9 cellular contexts compared by ENCODE assay signal in the genomic region with DNA sequence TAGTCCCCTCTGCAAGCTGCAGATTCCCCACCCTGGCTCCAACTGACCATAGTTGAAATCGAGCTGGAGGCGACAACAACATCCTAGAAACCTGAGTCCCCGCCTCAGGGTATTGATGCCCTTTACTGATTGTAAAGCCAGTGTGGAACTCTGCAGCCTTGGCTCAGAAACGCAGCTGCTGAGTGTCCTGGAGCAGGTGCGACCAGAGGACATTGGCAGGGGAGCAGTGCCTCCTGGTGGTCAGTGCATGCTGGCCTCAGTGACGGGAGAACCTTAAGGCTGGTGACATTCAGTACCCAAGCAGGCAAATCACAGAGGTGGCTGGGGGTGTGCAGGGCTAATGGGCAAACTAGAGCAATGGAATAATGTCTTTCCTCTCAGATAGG. TPM values are rescaled to one million over a fixed set of nuclear protein-coding genes. Genes with fewer than 3 reads are reported as not detected.
DNase-seq lines count a peak whose midpoint lies in the region; ATAC-seq and TF ChIP-seq lines count a peak whose summit lies in the region.
"Had no signal": no experiment of that assay in that cellular context is flagged by ENCODE, and none has a peak within 500 bp of the region (broad histone marks: within the 10 kb centered on the region; RNA-seq: fewer than 3 reads in every experiment).

No MANE protein-coding gene starts in this region.

- DNase-seq in ELR (ENCODE audit: low read depth) (peak; percentile 8), NCI-H146 treated with DMSO at 0.1 percent for 48 hours (lab: John Stamatoyannopoulos, UW; ENCODE audit: unreplicated experiment) (peak; percentile 33), fibroblast of villous mesenchyme (ENCODE audit: low read depth) (peak; percentile 4), coronary artery (ENCODE audit: low spot score) (no peak)
- peak; percentile 44 for DNase-seq in activated CD8-positive, alpha-beta memory T cell treated with anti-CD3 and anti-CD28 coated beads, Interleukin-2, amount 10 ng/mL, durations not matched to agents 7 days and 5 days

- peak; percentile 49 for ATAC-seq in activated CD8-positive, alpha-beta memory T cell treated with anti-CD3 and anti-CD28 coated beads, Interleukin-2, amount 10 ng/mL, durations not matched to agents 7 days and 5 days
- ATAC-seq in GM21825 (IDR thresholded peaks at IDR 0.05; ENCODE audit: unreplicated experiment): no peak
- ATAC-seq in HG02840 (IDR thresholded peaks at IDR 0.05; ENCODE audit: low FRiP score, unreplicated experiment): no peak

- CTCF ChIA-PET in activated CD8-positive, alpha-beta memory T cell treated with anti-CD3 and anti-CD28 coated beads, Interleukin-2, amount 10 ng/mL, durations not matched to agents 7 days and 5 days (lab: Charles Lee): interaction anchor here (1.2 kb wide), 1 partner anchor 109 kb away, joined by 7 read pairs; the partner anchor contains the start of gene ZNF354A

- no peak overlapping the region for H3K27ac Mint-ChIP-seq in activated CD8-positive, alpha-beta memory T cell treated with anti-CD3 and anti-CD28 coated beads, Interleukin-2, amount 10 ng/mL, durations not matched to agents 7 days and 5 days
- H3K27ac Mint-ChIP-seq: IgD-negative memory B cell had no signal

- H3K9me3 Mint-ChIP-seq in activated CD8-positive, alpha-beta memory T cell treated with anti-CD3 and anti-CD28 coated beads, Interleukin-2, amount 10 ng/mL, durations not matched to agents 7 days and 5 days (ENCODE audit: low read depth): no peaks in the 10 kb centered on the region
- H3K9me3 Mint-ChIP-seq: IgD-negative memory B cell had no signal

- H3K27me3 Mint-ChIP-seq in activated CD8-positive, alpha-beta memory T cell treated with anti-CD3 and anti-CD28 coated beads, Interleukin-2, amount 10 ng/mL, durations not matched to agents 7 days and 5 days: no peaks in the 10 kb centered on the region

- no peak overlapping the region for H3K4me3 Mint-ChIP-seq in activated CD8-positive, alpha-beta memory T cell treated with anti-CD3 and anti-CD28 coated beads, Interleukin-2, amount 10 ng/mL, durations not matched to agents 7 days and 5 days
- H3K4me3 Mint-ChIP-seq: IgD-negative memory B cell had no signal

- H3K9me3 ChIP-seq in parathyroid adenoma (ENCODE audit: control insufficient read depth, low read length): no peaks in the 10 kb centered on the region

- H3K4me3 ChIP-seq in fibroblast of villous mesenchyme (ENCODE audit: low read depth, low read length): no peak overlapping the region
- no peak overlapping the region for H3K4me3 ChIP-seq in parathyroid adenoma (ENCODE audit: low read depth, low read length)
- no peak overlapping the region for H3K4me3 ChIP-seq in coronary artery

- H3K4me2 ChIP-seq in parathyroid adenoma (ENCODE audit: low read length): no peak overlapping the region

- no peak overlapping the region for H2AFZ ChIP-seq in parathyroid adenoma

- H3K4me1 ChIP-seq in parathyroid adenoma: no peaks in the 10 kb centered on the region

- H3K27ac ChIP-seq in parathyroid adenoma (no peak overlapping the region), coronary artery (no peak overlapping the region)

- H3K36me3 Mint-ChIP-seq in activated CD8-positive, alpha-beta memory T cell treated with anti-CD3 and anti-CD28 coated beads, Interleukin-2, amount 10 ng/mL, durations not matched to agents 7 days and 5 days: no peaks in the 10 kb centered on the region
- H3K36me3 Mint-ChIP-seq: IgD-negative memory B cell had no signal

- H3K36me3 ChIP-seq in parathyroid adenoma (ENCODE audit: control insufficient read depth, insufficient read depth, low read length): no peaks in the 10 kb centered on the region

- H3K9ac ChIP-seq in parathyroid adenoma: no peak overlapping the region

- no peaks in the 10 kb centered on the region for H3K27me3 ChIP-seq in parathyroid adenoma (ENCODE audit: control insufficient read depth, insufficient read depth, low read length)

- TF ChIP-seq CTCF in fibroblast of villous mesenchyme (IDR thresholded peaks at IDR 0.05; ENCODE audit: insufficient read depth, low read depth, low read length) (peak; percentile 35), parathyroid adenoma (IDR thresholded peaks at IDR 0.05) (peak; percentile 65), coronary artery (IDR thresholded peaks at IDR 0.05) (no peak)

- no peaks in the 10 kb centered on the region for H3K79me2 ChIP-seq in parathyroid adenoma

- H3K4me1 Mint-ChIP-seq in activated CD8-positive, alpha-beta memory T cell treated with anti-CD3 and anti-CD28 coated beads, Interleukin-2, amount 10 ng/mL, durations not matched to agents 7 days and 5 days: no peaks in the 10 kb centered on the region

RNA-seq across cellular contexts. Expression of gene ZNF354B, which starts 20.4 kb away (rescaled TPM):
- total RNA-seq in activated CD8-positive, alpha-beta memory T cell treated with anti-CD3 and anti-CD28 coated beads, Interleukin-2, amount 10 ng/mL, durations not matched to agents 7 days and 5 days: 10 to 100 TPM in 1 of 2 experiments, 1 to 10 TPM in 1; 9.2 to 15.2 TPM
- total RNA-seq in fibroblast of villous mesenchyme: 10.3 and 12.5 TPM in 2 replicates

RNA-seq across cellular contexts. Expression of gene ZFP2, which starts 56.4 kb away (rescaled TPM):
- total RNA-seq in activated CD8-positive, alpha-beta memory T cell treated with anti-CD3 and anti-CD28 coated beads, Interleukin-2, amount 10 ng/mL, durations not matched to agents 7 days and 5 days: under 1 TPM in 1 of 2 experiments, not detected in 1; 0.19 TPM
- total RNA-seq in fibroblast of villous mesenchyme: under 0.01 and 0.86 TPM in 2 replicates
